In genomic region chr1:57158660-57159059, GRCh38 we compare ENCODE assay signal across 22 cellular contexts.
A peak's percentile ranks its signal among the peaks of the same experiment; 100 is the strongest.
DNase-seq lines count a peak whose midpoint lies in the region; ATAC-seq and TF ChIP-seq lines count a peak whose summit lies in the region.
"Had no signal": no experiment of that assay in that cellular context is flagged by ENCODE, and none has a peak within 500 bp of the region (broad histone marks: within the 10 kb centered on the region; RNA-seq: fewer than 3 reads in every experiment).

No MANE protein-coding gene starts in this region.

- no peak overlapping the region for H2AFZ ChIP-seq in SK-N-SH (ENCODE audit: low read depth)

- no peak for ATAC-seq in GM19035 (IDR thresholded peaks at IDR 0.05; ENCODE audit: unreplicated experiment)
- ATAC-seq: A549, T-cell had no signal

- POLR2A ChIA-PET in A673 (lab: Charles Lee; ENCODE audit: low non-redundant PET) (no interaction called here), SK-N-SH (lab: Yijun Ruan, JAX) (no interaction called here)
- POLR2A ChIA-PET in activated CD4-positive, alpha-beta memory T cell treated with anti-CD3 and anti-CD28 coated beads, Interleukin-2, amount 10 ng/mL, durations not matched to agents 7 days and 5 days (lab: Charles Lee): no interaction called here

- no peak overlapping the region for H3K4me3 ChIP-seq in A673 (ENCODE audit: low read depth, low read length, poor library complexity, severe bottlenecking)
- H3K4me3 ChIP-seq in SK-N-SH (ENCODE audit: low read depth in 2 of 2, low read length in 1 of 2): no peak overlapping the region
- no peak overlapping the region for H3K4me3 ChIP-seq in fibroblast of mammary gland (ENCODE audit: control insufficient read depth, low read depth, low read length)
- H3K4me3 ChIP-seq: A549; BLaER1 treated with 17β-estradiol and CSF1 and Interleukin-3, amounts not matched to agents 10 nM and 100 nM; SK-N-MC had no signal

- TF ChIP-seq RAD21 in SK-N-SH (IDR thresholded peaks at IDR 0.05; ENCODE audit: low read length): no peak

- H3K9me3 Mint-ChIP-seq in activated CD4-positive, alpha-beta memory T cell treated with anti-CD3 and anti-CD28 coated beads, Interleukin-2, amount 10 ng/mL, durations not matched to agents 7 days and 5 days: no peaks in the 10 kb centered on the region

- DNase-seq in A673 (ENCODE audit: low spot score): peak; percentile 21
- peak; percentile 41 for DNase-seq in GM03348 (ENCODE audit: low spot score)
- peak; percentile 9 for DNase-seq in SK-N-SH
- peak; percentile 38 for DNase-seq in fibroblast of mammary gland (ENCODE audit: low read depth)
- DNase-seq in kidney tubule cell (ENCODE audit: low spot score): no peak
- no peak for DNase-seq in activated CD4-positive, alpha-beta memory T cell treated with anti-CD3 and anti-CD28 coated beads, Interleukin-2, amount 10 ng/mL, durations not matched to agents 7 days and 5 days
- DNase-seq: CD4-positive, alpha-beta memory T cell; EL; GF-D8; H9; NCI-H187 treated with DMSO at 0.1 percent for 48 hours; NCI-H2107; NCI-H446 treated with DMSO at 0.1 percent for 48 hours; NCI-H69; SHP77 treated with DMSO at 0.1 percent for 48 hours; T-cell had no signal

- 5% methylated on average over 1 of the region's 1 CpG for WGBS in SK-N-SH (ENCODE audit: low lambda C conversion rate)

- H3K27me3 ChIP-seq in A673 (replicated peaks; ENCODE audit: insufficient read depth, low read depth, low read length, poor library complexity) (no peaks in the 10 kb centered on the region), SK-N-SH (ENCODE audit: insufficient read depth) (no peaks in the 10 kb centered on the region)
- H3K27me3 ChIP-seq: BLaER1 treated with 17β-estradiol and CSF1 and Interleukin-3, amounts not matched to agents 10 nM and 100 nM had no signal

- no TSS peak for BruUV-seq in A673 (replicated peaks; lab: Mats Ljungman, UMichigan)

- CTCF ChIA-PET in A673 (lab: Charles Lee): no interaction called here
- CTCF ChIA-PET in SK-N-SH (lab: Yijun Ruan, JAX): no interaction called here
- CTCF ChIA-PET in activated CD4-positive, alpha-beta memory T cell treated with anti-CD3 and anti-CD28 coated beads, Interleukin-2, amount 10 ng/mL, durations not matched to agents 7 days and 5 days (lab: Charles Lee): no interaction called here

- intact Hi-C loops in A673 (cut with micrococcal nuclease; ENCODE audit: unreplicated experiment): no loop called here

- H3K9ac ChIP-seq in SK-N-SH: no peak overlapping the region
- H3K9ac ChIP-seq: BLaER1 treated with 17β-estradiol and CSF1 and Interleukin-3, amounts not matched to agents 10 nM and 100 nM had no signal

- H3K79me2 ChIP-seq in SK-N-SH (ENCODE audit: insufficient read depth): no peaks in the 10 kb centered on the region

- H3K4me1 ChIP-seq in A673 (ENCODE audit: insufficient read depth, low read length, poor library complexity, severe bottlenecking): peaks cover 20% of the 10 kb centered on the region
- H3K4me1 ChIP-seq in SK-N-SH (ENCODE audit: control insufficient read depth in 1 of 2, insufficient read depth in 2 of 2, low read depth in 1 of 2, low read length in 1 of 2): peaks cover 0 to 17% of the 10 kb centered on the region in 2 experiments; a peak in 2 of 4 replicates
- H3K4me1 ChIP-seq: A549 had no signal

- H3K9me3 ChIP-seq in A673 (ENCODE audit: low read depth, low read length, poor library complexity, severe bottlenecking) (no peaks in the 10 kb centered on the region), SK-N-SH (no peaks in the 10 kb centered on the region)
- H3K9me3 ChIP-seq: A549, Caco-2 had no signal

- H3K9me2 ChIP-seq in SK-N-SH: no peaks in the 10 kb centered on the region

- H3K4me2 ChIP-seq in SK-N-SH: no peak overlapping the region
- H3K4me2 ChIP-seq: A549 had no signal

- peaks cover 4% of the 10 kb centered on the region for H3K4me1 Mint-ChIP-seq in activated CD4-positive, alpha-beta memory T cell treated with anti-CD3 and anti-CD28 coated beads, Interleukin-2, amount 10 ng/mL, durations not matched to agents 7 days and 5 days
- H3K4me1 Mint-ChIP-seq: CD4-positive, alpha-beta memory T cell had no signal

- H3K27ac Mint-ChIP-seq in activated CD4-positive, alpha-beta memory T cell treated with anti-CD3 and anti-CD28 coated beads, Interleukin-2, amount 10 ng/mL, durations not matched to agents 7 days and 5 days: no peak overlapping the region
- H3K27ac Mint-ChIP-seq: H9, T-cell had no signal

- H3K36me3 Mint-ChIP-seq in activated CD4-positive, alpha-beta memory T cell treated with anti-CD3 and anti-CD28 coated beads, Interleukin-2, amount 10 ng/mL, durations not matched to agents 7 days and 5 days (ENCODE audit: low read depth): no peaks in the 10 kb centered on the region
- H3K36me3 Mint-ChIP-seq: CD4-positive, alpha-beta memory T cell; T-cell had no signal

- no peak overlapping the region for H3K27ac ChIP-seq in A673 (ENCODE audit: low read depth, low read length, poor library complexity, severe bottlenecking)
- peak overlapping the region in 1 of 2 experiments; percentile 34; a peak in 1 of 4 replicates for H3K27ac ChIP-seq in SK-N-SH (ENCODE audit: low read depth in 2 of 2, low read length in 1 of 2)
- H3K27ac ChIP-seq: A549; BLaER1 treated with 17β-estradiol and CSF1 and Interleukin-3, amounts not matched to agents 10 nM and 100 nM; RWPE1; SK-N-MC had no signal

- no peaks in the 10 kb centered on the region for H3F3A ChIP-seq in SK-N-SH (replicated peaks; ENCODE audit: insufficient read depth)

- 0 out of 4 replicates have a peak, but pooled peaks have one; percentile 13 for TF ChIP-seq EP300 in SK-N-SH (IDR thresholded peaks at IDR 0.05; ENCODE audit: borderline replicate concordance in 1 of 2, low read depth in 1 of 2, low read length in 1 of 2)

- H3K27me3 Mint-ChIP-seq in activated CD4-positive, alpha-beta memory T cell treated with anti-CD3 and anti-CD28 coated beads, Interleukin-2, amount 10 ng/mL, durations not matched to agents 7 days and 5 days: no peaks in the 10 kb centered on the region

- TF ChIP-seq CTCF in A673 (conservative IDR thresholded peaks at IDR 0.05; ENCODE audit: low read depth, low read length) (no peak), SK-N-SH (IDR thresholded peaks at IDR 0.05) (no peak), fibroblast of mammary gland (conservative IDR thresholded peaks at IDR 0.05; ENCODE audit: control insufficient read depth, insufficient read depth, low read depth, low read length) (no peak)

- no peaks in the 10 kb centered on the region for H3K36me3 ChIP-seq in A673 (ENCODE audit: insufficient read depth, low read length, poor library complexity, severe bottlenecking)
- no peaks in the 10 kb centered on the region for H3K36me3 ChIP-seq in SK-N-SH (replicated peaks in 1 of 2; ENCODE audit: control insufficient read depth in 1 of 2, insufficient read depth in 2 of 2, low read length in 1 of 2)
- H3K36me3 ChIP-seq: BLaER1 treated with 17β-estradiol and CSF1 and Interleukin-3, amounts not matched to agents 10 nM and 100 nM had no signal

- no peaks in the 10 kb centered on the region for H4K20me1 ChIP-seq in SK-N-SH (ENCODE audit: insufficient read depth)
- H4K20me1 ChIP-seq: BLaER1 treated with 17β-estradiol and CSF1 and Interleukin-3, amounts not matched to agents 10 nM and 100 nM had no signal

- H3K4me3 Mint-ChIP-seq in activated CD4-positive, alpha-beta memory T cell treated with anti-CD3 and anti-CD28 coated beads, Interleukin-2, amount 10 ng/mL, durations not matched to agents 7 days and 5 days: no peak overlapping the region
- H3K4me3 Mint-ChIP-seq: CD4-positive, alpha-beta memory T cell; H9; T-cell had no signal

TF ChIP-seq in SK-N-SH, 30 proteins besides CTCF, POLR2A, EP300 and RAD21:
- TF ChIP-seq TCF12 (IDR thresholded peaks at IDR 0.05) (peak; percentile 81), FOSL2 (IDR thresholded peaks at IDR 0.05; ENCODE audit: borderline replicate concordance, low read depth) (peak; percentile 20; the same call in 1 of the 2 replicates), TEAD4 (IDR thresholded peaks at IDR 0.05; ENCODE audit: borderline replicate concordance, insufficient read depth) (no peak), POLR2AphosphoS5 (IDR thresholded peaks at IDR 0.05; ENCODE audit: low read depth, low read length) (0 out of 2 replicates have a peak, but pooled peaks have one; percentile 18), RCOR1 (IDR thresholded peaks at IDR 0.05; ENCODE audit: low read length) (peak; percentile 27; the same call in 1 of the 2 replicates), GATA2 (CRISPR knock-in tag; IDR thresholded peaks at IDR 0.05) (peak; percentile 15; the same call in 1 of the 2 replicates), ELF1 (IDR thresholded peaks at IDR 0.05) (no peak), JUND (IDR thresholded peaks at IDR 0.05) (peak; percentile 38)

Comparison
In these comparisons a context has a peak if more than half of its experiments do, and no peak if none do; other contexts are left out.
1. DNase-seq: peak in A673 (single experiment), GM03348 (single experiment), SK-N-SH (single experiment) and fibroblast of mammary gland (single experiment); none in kidney tubule cell (single experiment) and activated CD4-positive, alpha-beta memory T cell treated with anti-CD3 and anti-CD28 coated beads, Interleukin-2, amount 10 ng/mL, durations not matched to agents 7 days and 5 days (single experiment).